34 cellular contexts compared by ENCODE assay signal in genomic region chr4:4867745-4868505, GRCh38. TPM values are rescaled to one million over a fixed set of nuclear protein-coding genes. Genes with fewer than 3 reads are reported as not detected.
DNase-seq lines count a peak whose midpoint lies in the region; ATAC-seq, FAIRE-seq and TF ChIP-seq lines count a peak whose summit lies in the region.
"Had no signal": no experiment of that assay in that cellular context is flagged by ENCODE, and none has a peak within 500 bp of the region (broad histone marks: within the 10 kb centered on the region; RNA-seq: fewer than 3 reads in every experiment).

No MANE protein-coding gene starts in this region.

- no peak overlapping the region for H3K4me3 Mint-ChIP-seq in stimulated activated naive CD8-positive, alpha-beta T cell treated with anti-CD3 and anti-CD28 coated beads, Interleukin-15, amount 100 ng/mL, for 72 hours
- H3K4me3 Mint-ChIP-seq: activated CD4-positive, alpha-beta T cell treated with anti-CD3 and anti-CD28 coated beads for 36 hours; activated naive CD4-positive, alpha-beta T cell treated with anti-CD3 and anti-CD28 coated beads, Interleukin-2, amount 50 U/mL, for 24 hours; nephron had no signal

- ATAC-seq in stimulated activated naive CD8-positive, alpha-beta T cell treated with anti-CD3 and anti-CD28 coated beads, Interleukin-15, amount 100 ng/mL, for 72 hours = peak; percentile 3
- no peak for ATAC-seq in stimulated activated naive CD8-positive, alpha-beta T cell treated with anti-CD3 and anti-CD28 coated beads, Interleukin-15, Interleukin-2, amounts not matched to agents 100 U/mL and 50 U/mL, for 24 hours
- ATAC-seq: activated CD4-positive, alpha-beta T cell treated with anti-CD3 and anti-CD28 coated beads for 36 hours; HCT116; left colon; Right ventricle myocardium inferior had no signal

- no peak for DNase-seq in stimulated activated naive CD8-positive, alpha-beta T cell treated with anti-CD3 and anti-CD28 coated beads, Interleukin-15, amount 100 ng/mL, for 72 hours
- DNase-seq in stimulated activated naive CD8-positive, alpha-beta T cell treated with anti-CD3 and anti-CD28 coated beads, Interleukin-15, Interleukin-2, amounts not matched to agents 100 U/mL and 50 U/mL, for 24 hours = no peak
- DNase-seq in M059J (ENCODE audit: low read depth) (peak; percentile 22), kidney (peak; percentile 48), urothelium cell line (ENCODE audit: low spot score) (no peak), SKM-1 (lab: John Stamatoyannopoulos, UW; ENCODE audit: unreplicated experiment) (no peak), SIG-M5 (lab: John Stamatoyannopoulos, UW) (no peak), KBM-7 (no peak)
- DNase-seq: ACHN; activated T-cell treated with anti-CD3 and anti-CD28 coated beads for 4 hours; amniotic stem cell; DMS 273 treated with DMSO at 0.1 percent for 48 hours; dorsolateral prefrontal cortex; EL; hippocampal formation; IMR-90; left colon; NCI-H1048; NCI-H510A treated with DMSO at 0.1 percent for 48 hours; pancreas; PC-9; stimulated activated CD4-positive, alpha-beta T cell treated with anti-CD3 and anti-CD28 coated beads, Interleukin-12 subunit alpha, Interleukin-12 subunit beta, amount 100 ng/mL, for 4 hours; stimulated activated CD4-positive, alpha-beta T cell treated with anti-CD3 and anti-CD28 coated beads, Interleukin-4, amount 100 ng/mL, for 1 hour; SW 1271; T-helper 9 cell; transverse colon had no signal

- H3K27ac ChIP-seq in kidney (ENCODE audit: low read depth in 2 of 2, low read length in 2 of 2) = no peak overlapping the region
- H3K27ac ChIP-seq: gastroesophageal sphincter, pancreas, PC-9, transverse colon had no signal

- H3K4me3 ChIP-seq in kidney (ENCODE audit: low read length in 2 of 2) = no peak overlapping the region
- H3K4me3 ChIP-seq: pancreas, PC-9 had no signal

- FAIRE-seq in kidney (lab: Jason Lieb, UNC) = no peak
- FAIRE-seq in urothelium cell line (lab: Jason Lieb, UNC) = peak; percentile 63
- FAIRE-seq: pancreas had no signal

- H3K27me3 Mint-ChIP-seq in stimulated activated naive CD8-positive, alpha-beta T cell treated with anti-CD3 and anti-CD28 coated beads, Interleukin-15, amount 100 ng/mL, for 72 hours = peaks cover 42% of the 10 kb centered on the region
- H3K27me3 Mint-ChIP-seq: brain had no signal

- no peaks in the 10 kb centered on the region for H3K36me3 ChIP-seq in kidney (ENCODE audit: control insufficient read depth in 1 of 2, insufficient read depth in 2 of 2, low read length in 2 of 2)
- H3K36me3 ChIP-seq: pancreas, transverse colon had no signal

- H3K27ac Mint-ChIP-seq in stimulated activated naive CD8-positive, alpha-beta T cell treated with anti-CD3 and anti-CD28 coated beads, Interleukin-15, amount 100 ng/mL, for 72 hours = no peak overlapping the region
- H3K27ac Mint-ChIP-seq: activated CD4-positive, alpha-beta T cell treated with anti-CD3 and anti-CD28 coated beads for 36 hours; activated naive CD4-positive, alpha-beta T cell treated with anti-CD3 and anti-CD28 coated beads, Interleukin-2, amount 50 U/mL, for 24 hours; activated T-helper 2 cell treated with anti-CD3 and anti-CD28 coated beads, Interferon-gamma antibody, Interleukin-2, Interleukin-4, amounts not matched to agents 10 μg/mL and 5 μg/mL and 100 μg/mL, durations not matched to agents 14 hours and 24 hours and 36 hours; nephron had no signal

- H3K9ac ChIP-seq in kidney (ENCODE audit: low read length in 2 of 2) = no peak overlapping the region

- peaks cover 0 to 2% of the 10 kb centered on the region in 2 donors for H3K9me3 ChIP-seq in kidney (ENCODE audit: control insufficient read depth in 1 of 2, low read length in 2 of 2)
- H3K9me3 ChIP-seq: gastroesophageal sphincter, pancreas, transverse colon had no signal

- peaks cover 0 to 15% of the 10 kb centered on the region in 2 donors for H3K4me1 ChIP-seq in kidney (ENCODE audit: control insufficient read depth in 1 of 2, insufficient read depth in 1 of 2, low read depth in 1 of 2, low read length in 2 of 2)

- H3K9me3 Mint-ChIP-seq in stimulated activated naive CD8-positive, alpha-beta T cell treated with anti-CD3 and anti-CD28 coated beads, Interleukin-15, amount 100 ng/mL, for 72 hours = no peaks in the 10 kb centered on the region
- H3K9me3 Mint-ChIP-seq: activated naive CD4-positive, alpha-beta T cell treated with anti-CD3 and anti-CD28 coated beads, Interleukin-2, amount 50 U/mL, for 24 hours; activated T-helper 2 cell treated with anti-CD3 and anti-CD28 coated beads, Interferon-gamma antibody, Interleukin-2, Interleukin-4, amounts not matched to agents 10 μg/mL and 5 μg/mL and 100 μg/mL, durations not matched to agents 14 hours and 24 hours and 36 hours; nephron had no signal

- TF ChIP-seq CTCF in kidney (IDR thresholded peaks at IDR 0.05; ENCODE audit: borderline replicate concordance, extremely low read depth, insufficient read depth) = no peak

- peaks cover 49% of the 10 kb centered on the region for H3K4me1 Mint-ChIP-seq in stimulated activated naive CD8-positive, alpha-beta T cell treated with anti-CD3 and anti-CD28 coated beads, Interleukin-15, amount 100 ng/mL, for 72 hours

- in situ Hi-C loops in KBM-7 (cut with MboI; ENCODE audit: low pct_unique_long_range_greater_than_20kb, low sequenced_read_pairs) = no loop called here

- intact Hi-C loops in kidney (cut with DNase I) = no loop called here

RNA-seq across cellular contexts. Expression of gene MSX1, which starts 8.5 kb away (rescaled TPM):
- total RNA-seq in M059J (2014; rRNA removed; shearing (Covaris generic)) = 11.4 and 12.6 TPM in 2 replicates
- total RNA-seq in kidney = 2.3 TPM
- 3.0 TPM for polyA plus RNA-seq in kidney (ENCODE audit: insufficient read depth, low read depth, low replicate concordance)
- total RNA-seq: activated T-helper 2 cell treated with anti-CD3 and anti-CD28 coated beads, Interferon-gamma antibody, Interleukin-2, Interleukin-4, amounts not matched to agents 10 μg/mL and 5 μg/mL and 100 μg/mL, durations not matched to agents 14 hours and 24 hours and 36 hours; PC-9 had no signal

Comparison
In these comparisons a context has a peak if more than half of its experiments do, and no peak if none do; other contexts are left out.
1. DNase-seq: peak in M059J (single experiment) and kidney (single experiment); none in stimulated activated naive CD8-positive, alpha-beta T cell treated with anti-CD3 and anti-CD28 coated beads, Interleukin-15, amount 100 ng/mL, for 72 hours (0 of 2), stimulated activated naive CD8-positive, alpha-beta T cell treated with anti-CD3 and anti-CD28 coated beads, Interleukin-15, Interleukin-2, amounts not matched to agents 100 U/mL and 50 U/mL, for 24 hours (single experiment), urothelium cell line (single experiment), SKM-1 (single experiment), SIG-M5 (single experiment) and KBM-7 (single experiment).